Comparison of ENCODE assay signal across 2 cellular contexts in genomic region chr6:71745525-71745924, GRCh38.
TF ChIP-seq lines count a peak whose summit lies in the region.

No MANE protein-coding gene starts in this region.

TF ChIP-seq in SK-N-SH, 30 proteins besides CTCF, POLR2A, EP300 and RAD21 (continued from another document):
- TF ChIP-seq IRF3 (IDR thresholded peaks at IDR 0.05; ENCODE audit: low read depth, low read length), result no peak
- TF ChIP-seq, protein P1, sequence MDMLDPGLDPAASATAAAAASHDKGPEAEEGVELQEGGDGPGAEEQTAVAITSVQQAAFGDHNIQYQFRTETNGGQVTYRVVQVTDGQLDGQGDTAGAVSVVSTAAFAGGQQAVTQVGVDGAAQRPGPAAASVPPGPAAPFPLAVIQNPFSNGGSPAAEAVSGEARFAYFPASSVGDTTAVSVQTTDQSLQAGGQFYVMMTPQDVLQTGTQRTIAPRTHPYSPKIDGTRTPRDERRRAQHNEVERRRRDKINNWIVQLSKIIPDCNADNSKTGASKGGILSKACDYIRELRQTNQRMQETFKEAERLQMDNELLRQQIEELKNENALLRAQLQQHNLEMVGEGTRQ (IDR thresholded peaks at IDR 0.05; ENCODE audit: borderline replicate concordance, low read depth, low read length), result no peak

TF ChIP-seq in SK-N-SH treated with all-trans-retinoic acid at 6 μM for 48 hours, 23 proteins besides CTCF, POLR2A, EP300 and RAD21 (continued from another document):
- TF ChIP-seq, protein P2, sequence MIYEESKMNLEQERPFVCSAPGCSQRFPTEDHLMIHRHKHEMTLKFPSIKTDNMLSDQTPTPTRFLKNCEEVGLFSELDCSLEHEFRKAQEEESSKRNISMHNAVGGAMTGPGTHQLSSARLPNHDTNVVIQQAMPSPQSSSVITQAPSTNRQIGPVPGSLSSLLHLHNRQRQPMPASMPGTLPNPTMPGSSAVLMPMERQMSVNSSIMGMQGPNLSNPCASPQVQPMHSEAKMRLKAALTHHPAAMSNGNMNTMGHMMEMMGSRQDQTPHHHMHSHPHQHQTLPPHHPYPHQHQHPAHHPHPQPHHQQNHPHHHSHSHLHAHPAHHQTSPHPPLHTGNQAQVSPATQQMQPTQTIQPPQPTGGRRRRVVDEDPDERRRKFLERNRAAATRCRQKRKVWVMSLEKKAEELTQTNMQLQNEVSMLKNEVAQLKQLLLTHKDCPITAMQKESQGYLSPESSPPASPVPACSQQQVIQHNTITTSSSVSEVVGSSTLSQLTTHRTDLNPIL (CRISPR knock-in tag; IDR thresholded peaks at IDR 0.05; ENCODE audit: low read depth), result no peak
- TF ChIP-seq PPARA (CRISPR knock-in tag; IDR thresholded peaks at IDR 0.05; ENCODE audit: borderline replicate concordance), result no peak
